In genomic region chr22:21980547-21980946, GRCh38 we compare ENCODE assay signal across 1 cellular context.
TF ChIP-seq lines count a peak whose summit lies in the region.

No MANE protein-coding gene starts in this region.

TF ChIP-seq in IMR-90, 13 proteins besides CTCF, POLR2A, EP300 and RAD21:
- TF ChIP-seq, protein P1, sequence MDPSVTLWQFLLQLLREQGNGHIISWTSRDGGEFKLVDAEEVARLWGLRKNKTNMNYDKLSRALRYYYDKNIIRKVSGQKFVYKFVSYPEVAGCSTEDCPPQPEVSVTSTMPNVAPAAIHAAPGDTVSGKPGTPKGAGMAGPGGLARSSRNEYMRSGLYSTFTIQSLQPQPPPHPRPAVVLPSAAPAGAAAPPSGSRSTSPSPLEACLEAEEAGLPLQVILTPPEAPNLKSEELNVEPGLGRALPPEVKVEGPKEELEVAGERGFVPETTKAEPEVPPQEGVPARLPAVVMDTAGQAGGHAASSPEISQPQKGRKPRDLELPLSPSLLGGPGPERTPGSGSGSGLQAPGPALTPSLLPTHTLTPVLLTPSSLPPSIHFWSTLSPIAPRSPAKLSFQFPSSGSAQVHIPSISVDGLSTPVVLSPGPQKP (IDR thresholded peaks at IDR 0.05; ENCODE audit: borderline replicate concordance, low read depth, low read length): no peak
- TF ChIP-seq CEBPB (IDR thresholded peaks at IDR 0.05; ENCODE audit: low read depth, low read length) (no peak), RCOR1 (IDR thresholded peaks at IDR 0.05; ENCODE audit: insufficient replicate concordance, low read length) (no peak), MAFK (IDR thresholded peaks at IDR 0.05; ENCODE audit: low read depth, low read length) (no peak), NFE2L2 (IDR thresholded peaks at IDR 0.05; ENCODE audit: low read depth, low read length) (no peak), MXI1 (IDR thresholded peaks at IDR 0.05; ENCODE audit: borderline replicate concordance, low read depth, low read length) (no peak), MAZ (IDR thresholded peaks at IDR 0.05; ENCODE audit: borderline replicate concordance, low read depth, low read length) (no peak), CHD1 (IDR thresholded peaks at IDR 0.05; ENCODE audit: low read depth, low read length) (no peak), BHLHE40 (IDR thresholded peaks at IDR 0.05; ENCODE audit: low read depth, low read length) (no peak), SMC3 (IDR thresholded peaks at IDR 0.05; ENCODE audit: low read depth, low read length) (no peak), FOS (IDR thresholded peaks at IDR 0.05; ENCODE audit: low read depth, low read length) (no peak), RFX5 (IDR thresholded peaks at IDR 0.05; ENCODE audit: low read depth, low read length) (no peak)
- TF ChIP-seq, protein P2, sequence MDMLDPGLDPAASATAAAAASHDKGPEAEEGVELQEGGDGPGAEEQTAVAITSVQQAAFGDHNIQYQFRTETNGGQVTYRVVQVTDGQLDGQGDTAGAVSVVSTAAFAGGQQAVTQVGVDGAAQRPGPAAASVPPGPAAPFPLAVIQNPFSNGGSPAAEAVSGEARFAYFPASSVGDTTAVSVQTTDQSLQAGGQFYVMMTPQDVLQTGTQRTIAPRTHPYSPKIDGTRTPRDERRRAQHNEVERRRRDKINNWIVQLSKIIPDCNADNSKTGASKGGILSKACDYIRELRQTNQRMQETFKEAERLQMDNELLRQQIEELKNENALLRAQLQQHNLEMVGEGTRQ (IDR thresholded peaks at IDR 0.05; ENCODE audit: low read depth, low read length): no peak
